21 cellular contexts compared by ENCODE assay signal in the genomic region with DNA sequence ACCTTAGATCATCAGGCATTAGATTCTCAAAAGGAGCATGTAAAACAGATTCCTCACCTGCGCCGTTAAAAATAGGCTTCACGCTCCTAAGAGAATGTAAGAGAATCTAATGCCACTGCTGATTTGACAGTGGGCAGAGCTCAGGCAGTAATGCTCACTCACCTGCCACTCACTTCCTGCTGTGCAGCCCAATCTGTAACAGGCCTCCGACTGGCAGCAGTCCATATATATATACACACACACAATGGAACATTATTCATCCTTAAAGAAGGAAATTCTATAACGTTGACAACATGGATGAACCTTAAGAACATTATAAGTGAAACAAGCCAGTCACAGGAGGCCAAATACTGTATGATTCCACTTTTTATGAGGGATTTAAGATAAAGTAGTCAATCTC. TPM values are rescaled to one million over a fixed set of nuclear protein-coding genes. Genes with fewer than 3 reads are reported as not detected.
DNase-seq lines count a peak whose midpoint lies in the region; ATAC-seq, FAIRE-seq and TF ChIP-seq lines count a peak whose summit lies in the region.
"Had no signal": no experiment of that assay in that cellular context is flagged by ENCODE, and none has a peak within 500 bp of the region (broad histone marks: within the 10 kb centered on the region; RNA-seq: fewer than 3 reads in every experiment).

No MANE protein-coding gene starts in this region.

- no peak overlapping the region for H3K4me3 ChIP-seq in CD4-positive, CD25-positive, alpha-beta regulatory T cell (ENCODE audit: low read depth, low read length)
- peak overlapping the region; percentile 41 for H3K4me3 ChIP-seq in SU-DHL-6 (ENCODE audit: insufficient read depth, low read length, poor library complexity, severe bottlenecking)
- H3K4me3 ChIP-seq: GM23248, SJSA1, testis had no signal

- peaks cover 36% of the 10 kb centered on the region for H3K36me3 Mint-ChIP-seq in CD4-positive, CD25-positive, alpha-beta regulatory T cell
- H3K36me3 Mint-ChIP-seq in naive B cell = peaks cover 10 to 12% of the 10 kb centered on the region in 2 donors

- TF ChIP-seq POLR2A in GM12891 (IDR thresholded peaks at IDR 0.05; ENCODE audit: low read depth, low read length) = no peak

- H3K4me2 ChIP-seq in SU-DHL-6 (ENCODE audit: low read depth, low read length, poor library complexity, severe bottlenecking) = peak overlapping the region; percentile 95

- no peaks in the 10 kb centered on the region for H3K27me3 ChIP-seq in CD4-positive, CD25-positive, alpha-beta regulatory T cell (ENCODE audit: control insufficient read depth, insufficient read depth, low read length)
- H3K27me3 ChIP-seq in SU-DHL-6 (ENCODE audit: low read length) = no peaks in the 10 kb centered on the region
- H3K27me3 ChIP-seq: neutrophil, SJSA1, testis had no signal

- ATAC-seq in CD4-positive, CD25-positive, alpha-beta regulatory T cell (ENCODE audit: low read depth in 2 of 2) = no peak
- peak in 1 of 2 donors; percentile 52 for ATAC-seq in naive B cell (ENCODE audit: low read depth in 2 of 2)
- ATAC-seq in HG02610 (IDR thresholded peaks at IDR 0.05; ENCODE audit: unreplicated experiment) = no peak
- no peak for ATAC-seq in HG03457 (IDR thresholded peaks at IDR 0.05; ENCODE audit: unreplicated experiment)

- no peak overlapping the region for H2AFZ ChIP-seq in SU-DHL-6 (ENCODE audit: low read depth, low read length, severe bottlenecking)
- H2AFZ ChIP-seq: GM23248 had no signal

- H3K4me1 Mint-ChIP-seq in CD4-positive, CD25-positive, alpha-beta regulatory T cell = peaks cover 45 to 75% (median 57%) of the 10 kb centered on the region in 4 donors
- H3K4me1 Mint-ChIP-seq in naive B cell = peaks cover 51 to 83% (median 66%) of the 10 kb centered on the region in 3 donors

- H3K9me3 ChIP-seq in CD4-positive, CD25-positive, alpha-beta regulatory T cell (ENCODE audit: control insufficient read depth in 2 of 2, low read length in 2 of 2) = peaks cover 8 to 10% of the 10 kb centered on the region in 2 experiments
- peaks cover 4% of the 10 kb centered on the region; the same call in 1 of the 2 replicates for H3K9me3 ChIP-seq in SU-DHL-6 (ENCODE audit: insufficient read depth, low read length)
- H3K9me3 ChIP-seq: neutrophil, SJSA1, testis had no signal

- H3F3A ChIP-seq in SU-DHL-6 (ENCODE audit: insufficient read depth) = peaks cover 38% of the 10 kb centered on the region

- H4K20me1 ChIP-seq in SU-DHL-6 (ENCODE audit: low read depth, low read length) = peaks cover 4% of the 10 kb centered on the region; the same call in 1 of the 2 replicates

- H3K9ac ChIP-seq in SU-DHL-6 (ENCODE audit: low read length) = peak overlapping the region; percentile 38
- H3K9ac ChIP-seq: GM23248 had no signal

- TF ChIP-seq CTCF in SU-DHL-6 (IDR thresholded peaks at IDR 0.05; ENCODE audit: insufficient read depth, low read length, poor library complexity, severe bottlenecking) = no peak

- H3K9me2 ChIP-seq in SU-DHL-6 (replicated peaks; ENCODE audit: insufficient read depth, low read length) = no peaks in the 10 kb centered on the region

- DNase-seq in CD4-positive, CD25-positive, alpha-beta regulatory T cell = no peak
- DNase-seq in GM12891 (ENCODE audit: insufficient read length, low spot score) = no peak
- no peak for DNase-seq in naive B cell
- no peak for DNase-seq in COLO829 (ENCODE audit: low spot score)
- DNase-seq: activated effector memory CD4-positive, alpha-beta T cell treated with anti-CD3 and anti-CD28 coated beads, Interleukin-2, amount 50 U/mL, for 16 hours; anterior cingulate cortex; COR-L47; effector CD8-positive, alpha-beta T cell; GM23248; midbrain; NCI-H1417 treated with DMSO at 0.1 percent for 48 hours; NCI-H2171 treated with DMSO at 0.1 percent for 48 hours; stimulated activated CD4-positive, alpha-beta T cell treated with anti-CD3 and anti-CD28 coated beads, Interleukin-12 subunit alpha, Interleukin-12 subunit beta, amount 100 ng/mL, for 4 hours; stimulated activated CD8-positive, alpha-beta memory T cell treated with anti-CD3 and anti-CD28 coated beads, Interleukin-4, amount 100 ng/mL, for 48 hours; T-helper 2 cell; testis had no signal

- FAIRE-seq in GM12891 (lab: Jason Lieb, UNC) = peak; percentile 88

- H3K4me3 Mint-ChIP-seq in CD4-positive, CD25-positive, alpha-beta regulatory T cell = peak overlapping the region in 2 of 4 donors; percentile 2 to 7
- peak overlapping the region; percentile 13 to 80 (median 68) for H3K4me3 Mint-ChIP-seq in naive B cell

- H3K27ac Mint-ChIP-seq in CD4-positive, CD25-positive, alpha-beta regulatory T cell = peak overlapping the region in 2 of 3 donors; percentile 8 to 37
- H3K27ac Mint-ChIP-seq in naive B cell = peak overlapping the region in 5 of 6 donors; percentile 16 to 71 (median 64)

- H3K27ac ChIP-seq in CD4-positive, CD25-positive, alpha-beta regulatory T cell (ENCODE audit: insufficient read depth, low read length, poor library complexity, severe bottlenecking) = no peak overlapping the region
- peak overlapping the region; percentile 95 for H3K27ac ChIP-seq in SU-DHL-6 (ENCODE audit: low read depth, low read length)
- H3K27ac ChIP-seq: GM23248, SJSA1, testis had no signal

- no peaks in the 10 kb centered on the region for H3K27me3 Mint-ChIP-seq in CD4-positive, CD25-positive, alpha-beta regulatory T cell
- H3K27me3 Mint-ChIP-seq in naive B cell = no peaks in the 10 kb centered on the region

- H3K9me3 Mint-ChIP-seq in CD4-positive, CD25-positive, alpha-beta regulatory T cell = peaks cover 0 to 13% (median 5%) of the 10 kb centered on the region in 7 donors
- peaks cover 3 to 12% (median 11%) of the 10 kb centered on the region in 7 donors for H3K9me3 Mint-ChIP-seq in naive B cell

- peaks cover 13% of the 10 kb centered on the region for H3K4me1 ChIP-seq in CD4-positive, CD25-positive, alpha-beta regulatory T cell (ENCODE audit: control insufficient read depth, insufficient read depth, low read length, poor library complexity, severe bottlenecking)

- H3K36me3 ChIP-seq in CD4-positive, CD25-positive, alpha-beta regulatory T cell (ENCODE audit: control insufficient read depth, insufficient read depth, low read length) = peaks cover 4% of the 10 kb centered on the region
- peaks cover 5% of the 10 kb centered on the region; the same call in 1 of the 2 replicates for H3K36me3 ChIP-seq in SU-DHL-6 (ENCODE audit: low read length)
- H3K36me3 ChIP-seq: neutrophil had no signal

- peaks cover 99% of the 10 kb centered on the region for H3K79me2 ChIP-seq in SU-DHL-6 (ENCODE audit: insufficient read depth, low read length)

TF ChIP-seq in GM12891, 5 proteins besides CTCF, POLR2A, EP300 and RAD21:
- TF ChIP-seq TAF1 (IDR thresholded peaks at IDR 0.05; ENCODE audit: low read depth, low read length) = no peak
- no peak for TF ChIP-seq SPI1 (IDR thresholded peaks at IDR 0.05; ENCODE audit: low read depth, low read length)
- no peak for TF ChIP-seq PAX5 (IDR thresholded peaks at IDR 0.05; ENCODE audit: insufficient read depth, low read length, severe bottlenecking)
- no peak for TF ChIP-seq POU2F2 (IDR thresholded peaks at IDR 0.05; ENCODE audit: low read depth, low read length)
- no peak for TF ChIP-seq POLR2AphosphoS5 (IDR thresholded peaks at IDR 0.05; ENCODE audit: low read depth, low read length)

RNA-seq across cellular contexts. Expression of gene ZNF148, which starts 24.5 kb away (rescaled TPM):
- 50.6 TPM for total RNA-seq in CD4-positive, CD25-positive, alpha-beta regulatory T cell
- 10 to 100 TPM; 58.0 to 75.0 (median 65.4) TPM for polyA plus RNA-seq in CD4-positive, CD25-positive, alpha-beta regulatory T cell
- polyA plus RNA-seq in GM12891 (2012; ENCODE audit: low read depth, missing spikeins) = 12.2 TPM
- polyA plus RNA-seq in naive B cell (ENCODE audit: low read depth in 6 of 6) = 100 to 1,000 TPM in 2 of 6 donors, 10 to 100 TPM in 4; 81.2 to 102 (median 96.2) TPM
